Comparison of ENCODE assay signal across 8 cellular contexts in the genomic region with DNA sequence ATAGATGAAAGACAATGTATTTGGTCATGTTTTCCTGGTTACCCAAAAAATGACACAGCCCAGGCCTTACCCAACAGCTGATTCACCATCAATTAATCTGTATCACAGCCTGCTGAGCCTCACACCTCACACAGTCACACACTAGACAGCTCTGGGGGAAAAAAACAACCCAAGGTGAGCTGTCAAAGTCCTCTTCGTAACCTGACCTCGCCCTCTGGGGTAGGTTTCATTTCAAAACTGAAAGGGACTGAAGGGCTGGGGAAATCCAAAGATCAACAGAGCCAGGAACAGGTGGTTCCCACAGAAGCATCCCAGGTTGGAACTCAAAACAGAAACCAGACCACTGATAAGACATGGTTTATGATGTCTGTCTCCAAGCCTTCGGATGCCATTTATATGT. TPM values are rescaled to one million over a fixed set of nuclear protein-coding genes. Genes with fewer than 3 reads are reported as not detected.
DNase-seq lines count a peak whose midpoint lies in the region; ATAC-seq and TF ChIP-seq lines count a peak whose summit lies in the region.

No MANE protein-coding gene starts in this region.

- H3K36me3 ChIP-seq in thyroid gland: peaks cover 4 to 5% of the 10 kb centered on the region in 2 donors

- intact Hi-C loops in Right ventricle myocardium superior (cut with DNase I) (no loop called here), left ventricle myocardium superior (cut with micrococcal nuclease) (no loop called here), thyroid gland (cut with DNase I) (loop anchor here (10.0 kb wide), 1 partner anchor 134 kb away; no protein-coding TSS in a partner anchor)
- intact Hi-C loops in activated T-helper 2 cell treated with anti-CD3 and anti-CD28 coated beads, Interferon-gamma antibody, Interleukin-2, Interleukin-4, amounts not matched to agents 10 μg/mL and 5 μg/mL and 100 μg/mL, durations not matched to agents 14 hours and 24 hours and 36 hours (cut with micrococcal nuclease): loop anchor here (1.0 to 5.0 kb wide), 7 partner anchors 14 to 1352 kb away; no protein-coding TSS in a partner anchor

- H3K36me3 Mint-ChIP-seq in activated T-helper 2 cell treated with anti-CD3 and anti-CD28 coated beads, Interferon-gamma antibody, Interleukin-2, Interleukin-4, amounts not matched to agents 10 μg/mL and 5 μg/mL and 100 μg/mL, durations not matched to agents 14 hours and 24 hours and 36 hours (ENCODE audit: low read depth): peaks cover 47% of the 10 kb centered on the region
- peaks cover 28% of the 10 kb centered on the region for H3K36me3 Mint-ChIP-seq in mesothelial cell of epicardium

- no peaks in the 10 kb centered on the region for H3K9me3 Mint-ChIP-seq in activated T-helper 2 cell treated with anti-CD3 and anti-CD28 coated beads, Interferon-gamma antibody, Interleukin-2, Interleukin-4, amounts not matched to agents 10 μg/mL and 5 μg/mL and 100 μg/mL, durations not matched to agents 14 hours and 24 hours and 36 hours
- no peaks in the 10 kb centered on the region for H3K9me3 Mint-ChIP-seq in mesothelial cell of epicardium

- H3K4me1 Mint-ChIP-seq in activated T-helper 2 cell treated with anti-CD3 and anti-CD28 coated beads, Interferon-gamma antibody, Interleukin-2, Interleukin-4, amounts not matched to agents 10 μg/mL and 5 μg/mL and 100 μg/mL, durations not matched to agents 14 hours and 24 hours and 36 hours (ENCODE audit: low read depth): peaks cover 41% of the 10 kb centered on the region
- peaks cover 25% of the 10 kb centered on the region for H3K4me1 Mint-ChIP-seq in mesothelial cell of epicardium

- no peak for TF ChIP-seq POLR2A in thyroid gland (IDR thresholded peaks at IDR 0.05)

- no peaks in the 10 kb centered on the region for H3K9me3 ChIP-seq in thyroid gland

- H3K4me3 Mint-ChIP-seq in activated T-helper 2 cell treated with anti-CD3 and anti-CD28 coated beads, Interferon-gamma antibody, Interleukin-2, Interleukin-4, amounts not matched to agents 10 μg/mL and 5 μg/mL and 100 μg/mL, durations not matched to agents 14 hours and 24 hours and 36 hours (ENCODE audit: low read depth): no peak overlapping the region
- no peak overlapping the region for H3K4me3 Mint-ChIP-seq in mesothelial cell of epicardium

- no peaks in the 10 kb centered on the region for H3K27me3 ChIP-seq in thyroid gland

- H3K4me3 ChIP-seq in thyroid gland (replicated peaks in 1 of 3): no peak overlapping the region

- H3K27me3 Mint-ChIP-seq in activated T-helper 2 cell treated with anti-CD3 and anti-CD28 coated beads, Interferon-gamma antibody, Interleukin-2, Interleukin-4, amounts not matched to agents 10 μg/mL and 5 μg/mL and 100 μg/mL, durations not matched to agents 14 hours and 24 hours and 36 hours (ENCODE audit: low read depth): no peaks in the 10 kb centered on the region
- no peaks in the 10 kb centered on the region for H3K27me3 Mint-ChIP-seq in mesothelial cell of epicardium (ENCODE audit: low read depth)

- TF ChIP-seq CTCF in mesothelial cell of epicardium (IDR thresholded peaks at IDR 0.05; ENCODE audit: unreplicated experiment) (no peak), thyroid gland (IDR thresholded peaks at IDR 0.05) (no peak), RWPE1 (conservative IDR thresholded peaks at IDR 0.05; ENCODE audit: low read depth) (no peak)

- DNase-seq in Right ventricle myocardium superior (no peak), left ventricle myocardium superior (no peak), LoVo (ENCODE audit: low spot score) (peak; percentile 59), mesothelial cell of epicardium (ENCODE audit: low spot score in 2 of 2, unreplicated experiment in 2 of 2) (no peak), thyroid gland (no peak), RWPE1 (ENCODE audit: low spot score) (no peak), NCI-H526 treated with DMSO at 0.1 percent for 48 hours (lab: John Stamatoyannopoulos, UW) (no peak)
- peak; percentile 75 for DNase-seq in activated T-helper 2 cell treated with anti-CD3 and anti-CD28 coated beads, Interferon-gamma antibody, Interleukin-2, Interleukin-4, amounts not matched to agents 10 μg/mL and 5 μg/mL and 100 μg/mL, durations not matched to agents 14 hours and 24 hours and 36 hours (ENCODE audit: low spot score)

- 74 to 93% methylated on average over 3 of the region's 3 CpGs for WGBS in thyroid gland, 2 donors

- H3K27ac ChIP-seq in thyroid gland: peak overlapping the region in 2 of 3 donors; percentile 92
- H3K27ac ChIP-seq in RWPE1: no peak overlapping the region

- peaks cover 20 to 37% of the 10 kb centered on the region in 2 donors for H3K4me1 ChIP-seq in thyroid gland

- POLR2A ChIA-PET in RWPE1 (lab: Yijun Ruan, JAX; ENCODE audit: low non-redundant PET): interaction anchor here (0.8 kb wide), 1 partner anchor 154 kb away, joined by 3 read pairs; a partner anchor contains a TSS

- H3K27ac Mint-ChIP-seq in activated T-helper 2 cell treated with anti-CD3 and anti-CD28 coated beads, Interferon-gamma antibody, Interleukin-2, Interleukin-4, amounts not matched to agents 10 μg/mL and 5 μg/mL and 100 μg/mL, durations not matched to agents 14 hours and 24 hours and 36 hours: peak overlapping the region; percentile 86
- peak overlapping the region; percentile 90 for H3K27ac Mint-ChIP-seq in mesothelial cell of epicardium

- ATAC-seq in Right ventricle myocardium superior (ENCODE audit: poor library complexity) (peak; percentile 11), left ventricle myocardium superior (no peak)

- CTCF ChIA-PET in RWPE1 (lab: Yijun Ruan, JAX): interaction anchor here (0.6 to 0.8 kb wide), 2 partner anchors 58 to 65 kb away, joined by 3 read pairs; no protein-coding TSS in a partner anchor

RNA-seq across cellular contexts. Expression of a gene that starts 18.2 kb away (rescaled TPM):
- total RNA-seq in Right ventricle myocardium superior (201 TPM), left ventricle myocardium superior (211 TPM), mesothelial cell of epicardium (245 to 257 TPM (median 255 TPM) in 3 replicates), thyroid gland (100 to 1,000 TPM; 165 to 215 (median 195) TPM)
- 433 and 442 TPM in 2 replicates for total RNA-seq in activated T-helper 2 cell treated with anti-CD3 and anti-CD28 coated beads, Interferon-gamma antibody, Interleukin-2, Interleukin-4, amounts not matched to agents 10 μg/mL and 5 μg/mL and 100 μg/mL, durations not matched to agents 14 hours and 24 hours and 36 hours

Comparison
In these comparisons a context has a peak if more than half of its experiments do, and no peak if none do; other contexts are left out.
1. DNase-seq: peak in LoVo (single experiment) and activated T-helper 2 cell treated with anti-CD3 and anti-CD28 coated beads, Interferon-gamma antibody, Interleukin-2, Interleukin-4, amounts not matched to agents 10 μg/mL and 5 μg/mL and 100 μg/mL, durations not matched to agents 14 hours and 24 hours and 36 hours (single experiment); none in Right ventricle myocardium superior (single experiment), left ventricle myocardium superior (single experiment), mesothelial cell of epicardium (0 of 2), thyroid gland (0 of 2), RWPE1 (single experiment) and NCI-H526 treated with DMSO at 0.1 percent for 48 hours (single experiment).
2. intact Hi-C loops: an anchor here in activated T-helper 2 cell treated with anti-CD3 and anti-CD28 coated beads, Interferon-gamma antibody, Interleukin-2, Interleukin-4, amounts not matched to agents 10 μg/mL and 5 μg/mL and 100 μg/mL, durations not matched to agents 14 hours and 24 hours and 36 hours (1.0 to 5.0 kb wide) and thyroid gland (10.0 kb wide); none called in Right ventricle myocardium superior and left ventricle myocardium superior.